Comparison of ENCODE assay signal across 6 cellular contexts in genomic region chr19:42245247-42245646, GRCh38. TPM values are rescaled to one million over a fixed set of nuclear protein-coding genes. Genes with fewer than 3 reads are reported as not detected.
A peak's percentile ranks its signal among the peaks of the same experiment; 100 is the strongest.
DNase-seq lines count a peak whose midpoint lies in the region; ATAC-seq and TF ChIP-seq lines count a peak whose summit lies in the region.
"Not testable (repeated sequence)": the region's sequence is repeated elsewhere in the genome, so short reads cannot be mapped to it uniquely, and the experiment has no call there.

No MANE protein-coding gene starts in this region.

- not testable (repeated sequence) for H2AFZ ChIP-seq in mammary epithelial cell (ENCODE audit: low read depth, low read length)

- H3K36me3 ChIP-seq in HEK293 (ENCODE audit: control insufficient read depth in 2 of 2, insufficient read depth in 1 of 2, low read length in 2 of 2) = peaks cover 15 to 23% of the 10 kb centered on the region in 2 experiments
- not testable (repeated sequence) for H3K36me3 ChIP-seq in mammary epithelial cell (ENCODE audit: insufficient read depth, low read length); ovary
- peaks cover 0 to 26% (median 19%) of the 10 kb centered on the region in 4 donors for H3K36me3 ChIP-seq in upper lobe of left lung

- dilution Hi-C loops in mammary epithelial cell (cut with HindIII; ENCODE audit: low sequenced_read_pairs) = not testable (repeated sequence)

- not testable (repeated sequence) for H3K4me3 ChIP-seq in HEK293 (ENCODE audit: low read depth, low read length); ovary
- H3K4me3 ChIP-seq in mammary epithelial cell (replicated peaks in 1 of 3; ENCODE audit: insufficient read depth in 1 of 3, low read depth in 2 of 3, low read length in 3 of 3) = peak overlapping the region in 1 of 3 experiments; percentile 27
- H3K4me3 ChIP-seq in upper lobe of left lung = peak overlapping the region in 1 of 4 donors; percentile 98

- H3K4me3 Mint-ChIP-seq in activated CD4-positive, alpha-beta T cell treated with anti-CD3 and anti-CD28 coated beads for 36 hours = peak overlapping the region; percentile 93
- peak overlapping the region in 4 of 5 donors; percentile 89 to 98 (median 95) for H3K4me3 Mint-ChIP-seq in immature natural killer cell

- H3K27ac Mint-ChIP-seq in activated CD4-positive, alpha-beta T cell treated with anti-CD3 and anti-CD28 coated beads for 36 hours = peak overlapping the region; percentile 89
- peak overlapping the region; percentile 92 to 99 (median 98) for H3K27ac Mint-ChIP-seq in immature natural killer cell

- in situ Hi-C loops in mammary epithelial cell (cut with MboI; ENCODE audit: low sequenced_read_pairs in 2 of 2) = loop anchor here (5.0 kb wide), 1 partner anchor 42 kb away; no protein-coding TSS in a partner anchor

- TF ChIP-seq POLR2A in ovary (IDR thresholded peaks at IDR 0.05); upper lobe of left lung (IDR thresholded peaks at IDR 0.05): not testable (repeated sequence)

- not testable (repeated sequence) for H3K9me3 ChIP-seq in HEK293 (ENCODE audit: control insufficient read depth, insufficient read depth, low read depth, low read length); mammary epithelial cell (replicated peaks; ENCODE audit: insufficient read depth, low read length); ovary; upper lobe of left lung

- H3K9me3 Mint-ChIP-seq in activated CD4-positive, alpha-beta T cell treated with anti-CD3 and anti-CD28 coated beads for 36 hours (ENCODE audit: low read depth); immature natural killer cell: not testable (repeated sequence)

- not testable (repeated sequence) for H3K36me3 Mint-ChIP-seq in activated CD4-positive, alpha-beta T cell treated with anti-CD3 and anti-CD28 coated beads for 36 hours (ENCODE audit: low read depth); immature natural killer cell

- not testable (repeated sequence) for H3K27me3 Mint-ChIP-seq in activated CD4-positive, alpha-beta T cell treated with anti-CD3 and anti-CD28 coated beads for 36 hours; immature natural killer cell (ENCODE audit: low read depth in 3 of 3)

- H3K9ac ChIP-seq in mammary epithelial cell (ENCODE audit: insufficient read depth, low read length) = not testable (repeated sequence)

- peaks cover 52% of the 10 kb centered on the region for H3K79me2 ChIP-seq in mammary epithelial cell (ENCODE audit: insufficient read depth, low read length)

- peaks cover 35% of the 10 kb centered on the region for H3K4me1 Mint-ChIP-seq in activated CD4-positive, alpha-beta T cell treated with anti-CD3 and anti-CD28 coated beads for 36 hours
- H3K4me1 Mint-ChIP-seq in immature natural killer cell = peaks cover 42 to 46% of the 10 kb centered on the region in 2 donors

- not testable (repeated sequence) for ATAC-seq in activated CD4-positive, alpha-beta T cell treated with anti-CD3 and anti-CD28 coated beads for 36 hours; upper lobe of left lung (ENCODE audit: low FRiP score in 2 of 2)

- 80% methylated on average over 10 of the region's 10 CpGs for WGBS in mammary epithelial cell (ENCODE audit: low coverage, missing lambda C conversion rate)
- WGBS in ovary, 3 donors = 63 to 75% (median 69%) methylated on average over 10 of the region's 10 CpGs
- WGBS in upper lobe of left lung, 2 donors = 74 to 80% methylated on average over 10 of the region's 10 CpGs

- BruUV-seq in mammary epithelial cell (replicated peaks; lab: Mats Ljungman, UMichigan) = not testable (repeated sequence)

- H3K4me1 ChIP-seq in HEK293 (ENCODE audit: control insufficient read depth, insufficient read depth, low read length) (peaks cover 18% of the 10 kb centered on the region), mammary epithelial cell (ENCODE audit: insufficient read depth, low read length) (peaks cover 29% of the 10 kb centered on the region), ovary (ENCODE audit: insufficient read depth) (peaks cover 18% of the 10 kb centered on the region), upper lobe of left lung (peaks cover 32 to 66% (median 54%) of the 10 kb centered on the region in 4 donors)

- POLR2A ChIA-PET in HEK293 (lab: Yijun Ruan, JAX) = interaction anchor here (1.4 to 13.9 kb wide), 8 partner anchors 10 to 56 kb away, joined by 4 to 242 read pairs (median 28); partner anchors contain the start of genes CIC, DEDD2, ERF and PAFAH1B3
- POLR2A ChIA-PET in activated CD4-positive, alpha-beta T cell treated with anti-CD3 and anti-CD28 coated beads for 36 hours (lab: Charles Lee) = interaction anchor here (0.5 to 1.6 kb wide), 2 partner anchors 19 to 35 kb away, joined by 5 to 8 read pairs; no protein-coding TSS in a partner anchor

- CTCF ChIA-PET in HEK293 (lab: Yijun Ruan, JAX) = interaction anchor here (0.5 to 11.8 kb wide), 28 partner anchors 11 to 1523 kb away, joined by 3 to 276 read pairs (median 7); partner anchors contain the start of genes CIC, ERF, POU2F2 and ZNF526
- CTCF ChIA-PET in activated CD4-positive, alpha-beta T cell treated with anti-CD3 and anti-CD28 coated beads for 36 hours (lab: Charles Lee) = interaction anchor here (0.6 to 5.9 kb wide), 13 partner anchors 9 to 386 kb away, joined by 3 to 50 read pairs (median 4); partner anchors contain the start of genes RPS19 and ZNF526
- CTCF ChIA-PET in mammary epithelial cell (lab: Charles Lee; ENCODE audit: low non-redundant PET) = interaction anchor here (1.2 kb wide), 1 partner anchor 25 kb away, joined by 3 read pairs; no protein-coding TSS in a partner anchor

- H3K27me3 ChIP-seq in mammary epithelial cell (ENCODE audit: insufficient read depth, low read length); ovary; upper lobe of left lung: not testable (repeated sequence)

- not testable (repeated sequence) for TF ChIP-seq CTCF in HEK293 (tag by site-specific recombination; IDR thresholded peaks at IDR 0.05); mammary epithelial cell (conservative IDR thresholded peaks at IDR 0.05 in 1 of 2, IDR thresholded peaks at IDR 0.05 in 1 of 2; ENCODE audit: extremely low read depth in 1 of 2, insufficient read depth in 1 of 2, low read depth in 1 of 2, low read length in 2 of 2); ovary (IDR thresholded peaks at IDR 0.05); upper lobe of left lung (IDR thresholded peaks at IDR 0.05)

- TF ChIP-seq EP300 in ovary (IDR thresholded peaks at IDR 0.05); upper lobe of left lung (IDR thresholded peaks at IDR 0.05): not testable (repeated sequence)

- intact Hi-C loops in activated CD4-positive, alpha-beta T cell treated with anti-CD3 and anti-CD28 coated beads for 36 hours (cut with DNase I, micrococcal nuclease); mammary epithelial cell (cut with micrococcal nuclease): not testable (repeated sequence)
- intact Hi-C loops in ovary (cut with DNase I) = loop anchor here (2.0 to 10.0 kb wide), 4 partner anchors 36 to 150 kb away; partner anchors contain the start of gene CNFN (in 1 of the 4)

- not testable (repeated sequence) for DNase-seq in activated CD4-positive, alpha-beta T cell treated with anti-CD3 and anti-CD28 coated beads for 36 hours; mammary epithelial cell; immature natural killer cell; upper lobe of left lung
- peak in 4 of 5 donors; percentile 49 to 57 (median 54) for DNase-seq in ovary

- peak overlapping the region; percentile 99 for H3K27ac ChIP-seq in HEK293 (ENCODE audit: extremely low read depth, low read depth, low read length)
- not testable (repeated sequence) for H3K27ac ChIP-seq in mammary epithelial cell (ENCODE audit: insufficient read depth, low read depth, low read length); ovary
- H3K27ac ChIP-seq in upper lobe of left lung = peak overlapping the region in 3 of 4 donors; percentile 90 to 96 (median 92)

- H4K20me1 ChIP-seq in mammary epithelial cell (ENCODE audit: insufficient read depth, low read length) = not testable (repeated sequence)

- H3K4me2 ChIP-seq in mammary epithelial cell (ENCODE audit: insufficient read depth, low read depth, low read length) = peak overlapping the region; percentile 74

RNA-seq across cellular contexts. Expression of gene GSK3A, which starts 2.8 kb away (rescaled TPM):
- total RNA-seq in activated CD4-positive, alpha-beta T cell treated with anti-CD3 and anti-CD28 coated beads for 36 hours = 10 to 100 TPM; 32.6 to 43.5 TPM
- total RNA-seq in mammary epithelial cell (10 to 100 TPM; 29.3 to 61.9 TPM), ovary (10 to 100 TPM; 16.0 to 40.9 (median 34.9) TPM), upper lobe of left lung (10 to 100 TPM; 33.2 to 46.9 (median 39.1) TPM)
- polyA plus RNA-seq in mammary epithelial cell (42.9 TPM), immature natural killer cell (10 to 100 TPM; 14.2 to 28.3 (median 22.3) TPM), ovary (10 to 100 TPM; 31.9 to 38.3 TPM)
- polyA minus RNA-seq in mammary epithelial cell = 52.4 TPM

RNA-seq across cellular contexts. Expression of gene ERF, which starts 9.7 kb away (rescaled TPM):
- 10 to 100 TPM; 65.5 to 66.4 TPM for total RNA-seq in activated CD4-positive, alpha-beta T cell treated with anti-CD3 and anti-CD28 coated beads for 36 hours
- 100 to 1,000 TPM; 101 to 139 TPM for total RNA-seq in mammary epithelial cell
- 86.1 TPM for polyA plus RNA-seq in mammary epithelial cell
- 36.6 TPM for polyA minus RNA-seq in mammary epithelial cell
- polyA plus RNA-seq in immature natural killer cell = 1 to 10 TPM in 2 of 3 donors, under 1 TPM in 1; 0.24 to 3.4 (median 2.3) TPM
- total RNA-seq in ovary = 100 to 1,000 TPM in 1 of 7 donors, 10 to 100 TPM in 6; 23.1 to 110 (median 76.6) TPM
- polyA plus RNA-seq in ovary = 10 to 100 TPM; 31.7 to 51.0 TPM
- total RNA-seq in upper lobe of left lung = 10 to 100 TPM; 13.6 to 59.4 (median 32.5) TPM

RNA-seq across cellular contexts. Expression of gene CIC, which starts 23.8 kb away (rescaled TPM):
- 10 to 100 TPM; 62.8 to 66.3 TPM for total RNA-seq in activated CD4-positive, alpha-beta T cell treated with anti-CD3 and anti-CD28 coated beads for 36 hours
- total RNA-seq in mammary epithelial cell (10 to 100 TPM; 37.0 to 91.0 TPM), ovary (100 to 1,000 TPM in 4 of 7 donors, 10 to 100 TPM in 3; 24.6 to 139 (median 113) TPM), upper lobe of left lung (100 to 1,000 TPM in 1 of 6 donors, 10 to 100 TPM in 5; 52.6 to 170 (median 77.7) TPM)
- polyA plus RNA-seq in mammary epithelial cell (19.4 TPM), immature natural killer cell (1 to 10 TPM in 1 of 3 donors, under 1 TPM in 1, not detected in 1; 0.52 to 2.9 TPM), ovary (10 to 100 TPM in 1 of 2 donors, 1 to 10 TPM in 1; 6.6 to 71.0 TPM)
- polyA minus RNA-seq in mammary epithelial cell = 24.7 TPM

RNA-seq across cellular contexts. Expression of gene ZNF526, which starts 25.1 kb away (rescaled TPM):
- 10 to 100 TPM; 11.9 to 15.2 TPM for total RNA-seq in activated CD4-positive, alpha-beta T cell treated with anti-CD3 and anti-CD28 coated beads for 36 hours
- total RNA-seq in mammary epithelial cell (10 to 100 TPM; 11.2 to 15.8 TPM), ovary (10 to 100 TPM in 5 of 7 donors, 1 to 10 TPM in 2; 2.4 to 17.9 (median 12.9) TPM), upper lobe of left lung (10 to 100 TPM in 4 of 6 donors, 1 to 10 TPM in 2; 7.9 to 13.8 (median 11.4) TPM)
- polyA plus RNA-seq in mammary epithelial cell (8.6 TPM), immature natural killer cell (1 to 10 TPM; 2.9 to 9.1 (median 5.2) TPM), ovary (1 to 10 TPM; 5.0 to 6.5 TPM)
- polyA minus RNA-seq in mammary epithelial cell = 22.8 TPM

RNA-seq across cellular contexts. Expression of gene DEDD2, which starts 27.8 kb away (rescaled TPM):
- total RNA-seq in activated CD4-positive, alpha-beta T cell treated with anti-CD3 and anti-CD28 coated beads for 36 hours = 10 to 100 TPM; 25.9 to 27.3 TPM
- total RNA-seq in mammary epithelial cell = 10 to 100 TPM; 17.3 to 32.3 TPM
- polyA plus RNA-seq in mammary epithelial cell = 31.8 TPM
- 13.2 TPM for polyA minus RNA-seq in mammary epithelial cell
- 100 to 1,000 TPM; 154 to 261 (median 173) TPM for polyA plus RNA-seq in immature natural killer cell
- total RNA-seq in ovary = 10 to 100 TPM; 14.9 to 36.8 (median 25.1) TPM
- polyA plus RNA-seq in ovary = 10 to 100 TPM in 1 of 2 donors, 1 to 10 TPM in 1; 8.3 to 33.1 TPM
- total RNA-seq in upper lobe of left lung = 100 to 1,000 TPM in 1 of 6 donors, 10 to 100 TPM in 5; 38.6 to 154 (median 51.2) TPM
